11 cellular contexts compared by ENCODE assay signal in genomic region chr17:75722076-75722475, GRCh38. TPM values are rescaled to one million over a fixed set of nuclear protein-coding genes. Genes with fewer than 3 reads are reported as not detected.
A peak's percentile ranks its signal among the peaks of the same experiment; 100 is the strongest.
DNase-seq lines count a peak whose midpoint lies in the region; ATAC-seq lines count a peak whose summit lies in the region.
"Had no signal": no experiment of that assay in that cellular context is flagged by ENCODE, and none has a peak within 500 bp of the region (broad histone marks: within the 10 kb centered on the region; RNA-seq: fewer than 3 reads in every experiment).

No MANE protein-coding gene starts in this region.

- H3K9me3 Mint-ChIP-seq in activated naive CD4-positive, alpha-beta T cell treated with anti-CD3 and anti-CD28 coated beads, Interleukin-2, amount 50 U/mL, for 24 hours, result no peaks in the 10 kb centered on the region
- H3K9me3 Mint-ChIP-seq in natural killer cell treated with Interleukin-12 subunit alpha and Interleukin-12 subunit beta and Interleukin-15 and Interleukin-18, amount 100 ng/mL, for 72 hours, result no peaks in the 10 kb centered on the region

- DNase-seq in activated naive CD4-positive, alpha-beta T cell treated with Interleukin-2 at 50 U/mL for 16 hours, result no peak
- DNase-seq in epithelial cell of prostate (ENCODE audit: low read depth, low spot score) (no peak), ureter (ENCODE audit: low spot score) (peak; percentile 69), middle frontal gyrus (ENCODE audit: extremely low spot score, low spot score) (no peak)
- DNase-seq in natural killer cell treated with Interleukin-12 subunit alpha and Interleukin-12 subunit beta and Interleukin-15 and Interleukin-18, amount 100 ng/mL, for 72 hours (ENCODE audit: low spot score), result no peak
- DNase-seq: effector memory CD4-positive, alpha-beta T cell; GM23248; NCI-H146 had no signal

- H3K4me3 Mint-ChIP-seq in activated naive CD4-positive, alpha-beta T cell treated with anti-CD3 and anti-CD28 coated beads, Interleukin-2, amount 50 U/mL, for 24 hours, result peak overlapping the region; percentile 47
- H3K4me3 Mint-ChIP-seq in natural killer cell treated with Interleukin-12 subunit alpha and Interleukin-12 subunit beta and Interleukin-15 and Interleukin-18, amount 100 ng/mL, for 72 hours, result peak overlapping the region; percentile 42

- no peaks in the 10 kb centered on the region for H3K36me3 Mint-ChIP-seq in activated naive CD4-positive, alpha-beta T cell treated with anti-CD3 and anti-CD28 coated beads, Interleukin-2, amount 50 U/mL, for 24 hours
- no peaks in the 10 kb centered on the region for H3K36me3 Mint-ChIP-seq in natural killer cell treated with Interleukin-12 subunit alpha and Interleukin-12 subunit beta and Interleukin-15 and Interleukin-18, amount 100 ng/mL, for 72 hours

- no peak for ATAC-seq in natural killer cell treated with Interleukin-12 subunit alpha and Interleukin-12 subunit beta and Interleukin-15 and Interleukin-18, amount 100 ng/mL, for 72 hours
- no peak for ATAC-seq in HG02970 (IDR thresholded peaks at IDR 0.05; ENCODE audit: low FRiP score, unreplicated experiment)
- no peak for ATAC-seq in GM21619 (IDR thresholded peaks at IDR 0.05; ENCODE audit: unreplicated experiment)

- peaks cover 9% of the 10 kb centered on the region for H3K4me1 Mint-ChIP-seq in activated naive CD4-positive, alpha-beta T cell treated with anti-CD3 and anti-CD28 coated beads, Interleukin-2, amount 50 U/mL, for 24 hours
- H3K4me1 Mint-ChIP-seq in natural killer cell treated with Interleukin-12 subunit alpha and Interleukin-12 subunit beta and Interleukin-15 and Interleukin-18, amount 100 ng/mL, for 72 hours (ENCODE audit: low read depth in 2 of 2), result peaks cover 4 to 6% of the 10 kb centered on the region in 2 donors

- H3K27ac Mint-ChIP-seq in activated naive CD4-positive, alpha-beta T cell treated with anti-CD3 and anti-CD28 coated beads, Interleukin-2, amount 50 U/mL, for 24 hours, result no peak overlapping the region
- H3K27ac Mint-ChIP-seq in natural killer cell treated with Interleukin-12 subunit alpha and Interleukin-12 subunit beta and Interleukin-15 and Interleukin-18, amount 100 ng/mL, for 72 hours, result no peak overlapping the region

- no peaks in the 10 kb centered on the region for H3K27me3 Mint-ChIP-seq in activated naive CD4-positive, alpha-beta T cell treated with anti-CD3 and anti-CD28 coated beads, Interleukin-2, amount 50 U/mL, for 24 hours
- no peaks in the 10 kb centered on the region for H3K27me3 Mint-ChIP-seq in natural killer cell treated with Interleukin-12 subunit alpha and Interleukin-12 subunit beta and Interleukin-15 and Interleukin-18, amount 100 ng/mL, for 72 hours

- H3K27ac ChIP-seq in epithelial cell of prostate, result peak overlapping the region; percentile 98
- H3K27ac ChIP-seq: GM23248 had no signal

RNA-seq across cellular contexts. Expression of gene ITGB4, which starts 0.8 kb away (rescaled TPM):
- under 1 TPM in 1 of 2 donors, not detected in 1; 0.90 TPM for total RNA-seq in natural killer cell treated with Interleukin-12 subunit alpha and Interleukin-12 subunit beta and Interleukin-15 and Interleukin-18, amount 100 ng/mL, for 72 hours
- 303 TPM for total RNA-seq in ureter

RNA-seq across cellular contexts. Expression of gene GALK1, which starts 42.9 kb away (rescaled TPM):
- 10 to 100 TPM; 13.7 to 31.1 TPM for total RNA-seq in natural killer cell treated with Interleukin-12 subunit alpha and Interleukin-12 subunit beta and Interleukin-15 and Interleukin-18, amount 100 ng/mL, for 72 hours
- 24.2 TPM for total RNA-seq in ureter

RNA-seq across cellular contexts. Expression of gene SAP30BP, which starts 54.9 kb away (rescaled TPM):
- total RNA-seq in natural killer cell treated with Interleukin-12 subunit alpha and Interleukin-12 subunit beta and Interleukin-15 and Interleukin-18, amount 100 ng/mL, for 72 hours, result 100 to 1,000 TPM; 129 TPM
- 106 TPM for total RNA-seq in ureter

RNA-seq across cellular contexts. Expression of gene RECQL5, which starts 55.1 kb away (rescaled TPM):
- total RNA-seq in natural killer cell treated with Interleukin-12 subunit alpha and Interleukin-12 subunit beta and Interleukin-15 and Interleukin-18, amount 100 ng/mL, for 72 hours, result 10 to 100 TPM; 32.6 to 59.7 TPM
- total RNA-seq in ureter, result 91.1 TPM

Comparison
In these comparisons a context has a peak if more than half of its experiments do, and no peak if none do; other contexts are left out.
1. RNA of gene ITGB4, which starts 0.8 kb away (total RNA-seq): 303 TPM in ureter (single experiment); 0.90 TPM in natural killer cell treated with Interleukin-12 subunit alpha and Interleukin-12 subunit beta and Interleukin-15 and Interleukin-18, amount 100 ng/mL, for 72 hours; every median in the first group is over 100 times any median in the second.